In the genomic region with DNA sequence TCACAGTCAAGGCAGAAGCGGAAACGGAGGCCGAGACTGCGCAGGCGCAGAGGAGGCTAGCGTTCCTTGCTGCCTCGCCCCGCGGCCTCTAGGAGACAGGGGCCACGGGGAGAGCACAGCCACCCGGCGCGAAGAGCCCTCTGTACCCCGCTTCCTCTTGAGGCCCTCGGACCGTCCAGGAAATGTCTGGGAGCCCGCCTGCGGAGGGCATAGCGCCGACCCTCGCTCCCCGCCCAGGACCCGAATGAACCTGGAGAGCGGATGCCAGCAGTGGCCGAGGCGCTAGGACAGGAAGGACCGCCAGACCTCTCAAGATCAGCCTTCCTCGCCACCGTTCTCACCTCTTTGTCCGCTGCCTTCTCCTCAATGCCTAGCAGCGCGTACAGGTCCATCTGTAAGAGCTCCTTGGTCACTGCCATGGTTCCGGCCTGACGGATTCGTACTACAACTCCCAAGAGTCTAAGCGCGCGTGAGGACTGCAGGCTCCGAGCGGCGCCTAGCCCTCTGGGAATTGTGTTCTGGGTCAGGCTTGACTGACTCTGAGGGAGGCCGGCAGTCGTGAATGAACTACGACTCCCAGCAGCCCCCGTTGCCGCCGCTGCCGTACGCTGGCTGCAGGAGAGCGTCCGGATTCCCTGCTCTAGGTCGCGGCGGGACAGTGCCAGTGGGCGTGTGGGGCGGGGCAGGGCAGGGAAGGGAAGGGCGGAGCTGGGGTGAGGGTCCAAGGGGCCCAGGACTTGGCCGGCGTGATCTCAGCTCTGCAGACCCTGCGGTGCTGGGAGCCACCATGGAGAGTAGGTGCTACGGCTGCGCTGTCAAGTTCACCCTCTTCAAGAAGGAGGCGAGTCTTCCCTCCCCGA, we compare ENCODE assay signal across 8 cellular contexts. TPM values are rescaled to one million over a fixed set of nuclear protein-coding genes. Genes with fewer than 3 reads are reported as not detected.
A peak's percentile ranks its signal among the peaks of the same experiment; 100 is the strongest.
DNase-seq lines count a peak whose midpoint lies in the region; ATAC-seq, FAIRE-seq and TF ChIP-seq lines count a peak whose summit lies in the region.

TSS of gene DNAJC17 (minus strand) at position 446 of the 860 bp plus-strand sequence. CDS start at position 419, 27 bp downstream.
TSS of gene ZFYVE19 (plus strand) at position 62 of the 860 bp plus-strand sequence. CDS start at position 563, 501 bp downstream.

- peak; percentile 91 for ATAC-seq in HG02840 (IDR thresholded peaks at IDR 0.05; ENCODE audit: low FRiP score, unreplicated experiment)
- ATAC-seq in T-cell (replicated peaks in 1 of 4), result peak; percentile 97 to 99 (median 98)

- intact Hi-C loops in cardiac septum (cut with DNase I), result loop anchor here (1.0 to 5.0 kb wide), 3 partner anchors 52 to 115 kb away; partner anchors contain the start of genes RMDN3 and VPS18

- FAIRE-seq in GM12891 (lab: Jason Lieb, UNC), result peak; percentile 97

- H3K27me3 Mint-ChIP-seq in T-cell (no peaks in the 10 kb centered on the region), type B pancreatic cell (no peaks in the 10 kb centered on the region)

- DNase-seq in GM12891 (ENCODE audit: insufficient read length, low spot score) (peak; percentile 89), NCI-H1436 treated with DMSO at 0.1 percent for 48 hours (lab: John Stamatoyannopoulos, UW) (peak; percentile 96), T-cell (peak; percentile 83 to 98 (median 92)), cardiac septum (ENCODE audit: low spot score) (peak; percentile 99), pons (ENCODE audit: low spot score) (peak; percentile 99), type B pancreatic cell (ENCODE audit: extremely low spot score, unreplicated experiment) (peak; percentile 94)

- peak within 1 kb of the TSS; percentile 93 to 99 (median 95) for H3K4me3 Mint-ChIP-seq in T-cell
- peak within 1 kb of the TSS; percentile 98 for H3K4me3 Mint-ChIP-seq in type B pancreatic cell

- peak; percentile 88 for TF ChIP-seq POLR2A in GM12891 (IDR thresholded peaks at IDR 0.05; ENCODE audit: low read depth, low read length)

- H3K9me3 Mint-ChIP-seq in T-cell (no peaks in the 10 kb centered on the region), type B pancreatic cell (no peaks in the 10 kb centered on the region)

- POLR2A ChIA-PET in T-cell (lab: Charles Lee), result interaction anchor here (0.5 to 0.7 kb wide), 3 partner anchors 113 to 1026 kb away, joined by 3 to 8 read pairs (median 5); no protein-coding TSS in a partner anchor

- WGBS in adipose tissue, 3 donors, result 0 to 1% (median 1%) methylated on average over 59 to 64 of the region's 64 CpGs

- H3K27ac Mint-ChIP-seq in T-cell (peak within 1 kb of the TSS; percentile 95 to 98), type B pancreatic cell (peak within 1 kb of the TSS; percentile 97)

- H3K4me1 Mint-ChIP-seq in T-cell (peaks cover 29 to 32% (median 29%) of the 10 kb centered on the region in 3 donors), type B pancreatic cell (ENCODE audit: unreplicated experiment) (peaks cover 21% of the 10 kb centered on the region)

- H3K27ac ChIP-seq in adipose tissue (ENCODE audit: low read depth, low read length), result peak within 1 kb of the TSS; percentile 40

- CTCF ChIA-PET in T-cell (lab: Charles Lee), result interaction anchor here in 1 of 2 donors (0.7 to 1.3 kb wide), 5 partner anchors 20 to 214 kb away, joined by 3 to 5 read pairs (median 3); partner anchors contain the start of gene VPS18

- peak; percentile 39 for TF ChIP-seq CTCF in type B pancreatic cell (conservative IDR thresholded peaks at IDR 0.05)

- peaks cover 16% of the 10 kb centered on the region for H3K36me3 Mint-ChIP-seq in T-cell
- H3K36me3 Mint-ChIP-seq in type B pancreatic cell, result peaks cover 3% of the 10 kb centered on the region

TF ChIP-seq in GM12891, 5 proteins besides CTCF, POLR2A, EP300 and RAD21:
- TF ChIP-seq POLR2AphosphoS5 (IDR thresholded peaks at IDR 0.05; ENCODE audit: low read depth, low read length) (peak; percentile 94), PAX5 (IDR thresholded peaks at IDR 0.05; ENCODE audit: insufficient read depth, low read length, severe bottlenecking) (peak; percentile 100), SPI1 (IDR thresholded peaks at IDR 0.05; ENCODE audit: low read depth, low read length) (no peak; the same call in 1 of the 2 replicates), TAF1 (IDR thresholded peaks at IDR 0.05; ENCODE audit: low read depth, low read length) (peak; percentile 75), POU2F2 (IDR thresholded peaks at IDR 0.05; ENCODE audit: low read depth, low read length) (peak; percentile 74)
TF ChIP-seq in GM12891: peak in this region for 4.

RNA-seq across cellular contexts. Expression of gene DNAJC17, which starts in this region (rescaled TPM):
- 31.8 TPM for polyA plus RNA-seq in GM12891 (2012; ENCODE audit: low read depth, missing spikeins)
- total RNA-seq in T-cell (10 to 100 TPM; 33.1 to 47.5 (median 45.1) TPM), cardiac septum (19.1 TPM), type B pancreatic cell (ENCODE audit: low replicate concordance) (23.7 and 38.3 TPM in 2 replicates)
- 10 to 100 TPM; 22.4 to 41.5 (median 41.0) TPM for polyA plus RNA-seq in adipose tissue

RNA-seq across cellular contexts. Expression of gene ZFYVE19, which starts in this region (rescaled TPM):
- 20.2 TPM for polyA plus RNA-seq in GM12891 (2012; ENCODE audit: low read depth, missing spikeins)
- 10 to 100 TPM; 20.0 to 38.9 (median 30.8) TPM for total RNA-seq in T-cell
- polyA plus RNA-seq in adipose tissue, result 10 to 100 TPM; 12.0 to 14.2 (median 13.3) TPM
- 11.0 TPM for total RNA-seq in cardiac septum
- 31.6 and 45.0 TPM in 2 replicates for total RNA-seq in type B pancreatic cell (ENCODE audit: low replicate concordance)

Comparison
In these comparisons a context has a peak if more than half of its experiments do, and no peak if none do; other contexts are left out.
1. Peak in every context shown above with its lines: DNase-seq, ATAC-seq and H3K27ac ChIP-seq.